1 cellular context compared by ENCODE assay signal in the genomic region with DNA sequence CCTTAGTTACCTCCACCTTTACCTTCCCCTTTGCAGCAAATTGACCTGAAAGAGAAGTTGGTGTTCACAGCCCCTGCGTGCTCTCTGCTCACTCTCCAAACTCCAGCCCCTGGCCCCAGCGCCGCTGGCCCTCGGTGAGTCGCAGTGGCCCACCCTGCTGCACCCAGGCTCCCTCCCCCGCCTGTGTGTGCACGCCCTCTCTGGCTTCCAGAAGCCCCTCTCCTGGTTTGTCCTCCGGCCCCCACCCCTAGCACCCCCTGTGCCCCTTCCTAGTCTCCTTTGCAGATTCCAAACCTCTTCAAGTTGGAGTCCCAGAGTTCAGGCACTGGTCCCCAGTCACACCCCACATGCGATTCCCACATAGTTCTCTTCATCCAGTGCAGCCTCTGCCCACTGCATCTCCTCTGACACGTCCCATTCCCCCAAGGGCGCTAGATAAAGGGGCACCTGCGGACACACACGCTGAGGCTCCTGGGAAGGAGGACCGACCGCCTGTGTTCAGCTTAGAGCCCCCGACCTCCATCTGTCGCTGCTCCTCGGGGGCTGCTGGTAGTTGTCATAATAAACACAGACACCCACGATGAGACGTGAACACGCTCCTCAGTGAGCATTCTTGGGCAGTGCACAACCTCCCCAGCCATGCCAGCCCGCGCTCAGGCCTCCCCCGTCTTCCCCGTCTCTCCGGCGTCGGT.
TF ChIP-seq lines count a peak whose summit lies in the region.

No MANE protein-coding gene starts in this region.

TF ChIP-seq in SK-N-SH, 30 proteins besides CTCF, POLR2A, EP300 and RAD21 (continued from another document):
- TF ChIP-seq, protein P1, sequence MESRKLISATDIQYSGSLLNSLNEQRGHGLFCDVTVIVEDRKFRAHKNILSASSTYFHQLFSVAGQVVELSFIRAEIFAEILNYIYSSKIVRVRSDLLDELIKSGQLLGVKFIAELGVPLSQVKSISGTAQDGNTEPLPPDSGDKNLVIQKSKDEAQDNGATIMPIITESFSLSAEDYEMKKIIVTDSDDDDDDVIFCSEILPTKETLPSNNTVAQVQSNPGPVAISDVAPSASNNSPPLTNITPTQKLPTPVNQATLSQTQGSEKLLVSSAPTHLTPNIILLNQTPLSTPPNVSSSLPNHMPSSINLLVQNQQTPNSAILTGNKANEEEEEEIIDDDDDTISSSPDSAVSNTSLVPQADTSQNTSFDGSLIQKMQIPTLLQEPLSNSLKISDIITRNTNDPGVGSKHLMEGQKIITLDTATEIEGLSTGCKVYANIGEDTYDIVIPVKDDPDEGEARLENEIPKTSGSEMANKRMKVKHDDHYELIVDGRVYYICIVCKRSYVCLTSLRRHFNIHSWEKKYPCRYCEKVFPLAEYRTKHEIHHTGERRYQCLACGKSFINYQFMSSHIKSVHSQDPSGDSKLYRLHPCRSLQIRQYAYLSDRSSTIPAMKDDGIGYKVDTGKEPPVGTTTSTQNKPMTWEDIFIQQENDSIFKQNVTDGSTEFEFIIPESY (IDR thresholded peaks at IDR 0.05; ENCODE audit: borderline replicate concordance, low read depth) = no peak
- TF ChIP-seq, protein P2, sequence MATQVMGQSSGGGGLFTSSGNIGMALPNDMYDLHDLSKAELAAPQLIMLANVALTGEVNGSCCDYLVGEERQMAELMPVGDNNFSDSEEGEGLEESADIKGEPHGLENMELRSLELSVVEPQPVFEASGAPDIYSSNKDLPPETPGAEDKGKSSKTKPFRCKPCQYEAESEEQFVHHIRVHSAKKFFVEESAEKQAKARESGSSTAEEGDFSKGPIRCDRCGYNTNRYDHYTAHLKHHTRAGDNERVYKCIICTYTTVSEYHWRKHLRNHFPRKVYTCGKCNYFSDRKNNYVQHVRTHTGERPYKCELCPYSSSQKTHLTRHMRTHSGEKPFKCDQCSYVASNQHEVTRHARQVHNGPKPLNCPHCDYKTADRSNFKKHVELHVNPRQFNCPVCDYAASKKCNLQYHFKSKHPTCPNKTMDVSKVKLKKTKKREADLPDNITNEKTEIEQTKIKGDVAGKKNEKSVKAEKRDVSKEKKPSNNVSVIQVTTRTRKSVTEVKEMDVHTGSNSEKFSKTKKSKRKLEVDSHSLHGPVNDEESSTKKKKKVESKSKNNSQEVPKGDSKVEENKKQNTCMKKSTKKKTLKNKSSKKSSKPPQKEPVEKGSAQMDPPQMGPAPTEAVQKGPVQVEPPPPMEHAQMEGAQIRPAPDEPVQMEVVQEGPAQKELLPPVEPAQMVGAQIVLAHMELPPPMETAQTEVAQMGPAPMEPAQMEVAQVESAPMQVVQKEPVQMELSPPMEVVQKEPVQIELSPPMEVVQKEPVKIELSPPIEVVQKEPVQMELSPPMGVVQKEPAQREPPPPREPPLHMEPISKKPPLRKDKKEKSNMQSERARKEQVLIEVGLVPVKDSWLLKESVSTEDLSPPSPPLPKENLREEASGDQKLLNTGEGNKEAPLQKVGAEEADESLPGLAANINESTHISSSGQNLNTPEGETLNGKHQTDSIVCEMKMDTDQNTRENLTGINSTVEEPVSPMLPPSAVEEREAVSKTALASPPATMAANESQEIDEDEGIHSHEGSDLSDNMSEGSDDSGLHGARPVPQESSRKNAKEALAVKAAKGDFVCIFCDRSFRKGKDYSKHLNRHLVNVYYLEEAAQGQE (IDR thresholded peaks at IDR 0.05; ENCODE audit: low read depth, low read length) = no peak
- TF ChIP-seq NRF1 (IDR thresholded peaks at IDR 0.05; ENCODE audit: low read depth, low read length) = no peak
- TF ChIP-seq MEF2A (IDR thresholded peaks at IDR 0.05; ENCODE audit: borderline replicate concordance, low read depth) = no peak
- no peak for TF ChIP-seq YY1 (IDR thresholded peaks at IDR 0.05; ENCODE audit: low read depth)
